Comparison of ENCODE assay signal across 8 cellular contexts in genomic region chr9:71909887-71910601, GRCh38. TPM values are rescaled to one million over a fixed set of nuclear protein-coding genes. Genes with fewer than 3 reads are reported as not detected.
DNase-seq lines count a peak whose midpoint lies in the region; ATAC-seq lines count a peak whose summit lies in the region.

No MANE protein-coding gene starts in this region.

- peak overlapping the region; percentile 90 to 96 (median 95) for H3K4me3 ChIP-seq in skeletal muscle tissue (ENCODE audit: low read length in 3 of 3)

- DNase-seq in AG20443 (ENCODE audit: low spot score) (peak; percentile 47), HuH-7.5 (ENCODE audit: low spot score) (peak; percentile 41), T-helper 2 cell (peak; percentile 3 to 42 (median 12)), caudate nucleus (lab: John Stamatoyannopoulos, UW) (peak in 55 of 61 donors; percentile 9 to 78 (median 51)), iPS-NIHi7 (ENCODE audit: extremely low spot score) (peak; percentile 62), HPDE6-E6E7 (ENCODE audit: extremely low spot score) (no peak)

- H3K4me1 ChIP-seq in skeletal muscle tissue (ENCODE audit: control insufficient read depth in 3 of 3, insufficient read depth in 3 of 3, low read length in 3 of 3): peaks cover 5 to 31% (median 11%) of the 10 kb centered on the region in 3 donors

- peak overlapping the region; percentile 89 to 93 (median 90) for H3K9ac ChIP-seq in skeletal muscle tissue (ENCODE audit: low read depth in 1 of 3, low read length in 3 of 3)

- no peaks in the 10 kb centered on the region for H3K9me3 ChIP-seq in skeletal muscle tissue (ENCODE audit: control insufficient read depth in 3 of 3, low read length in 3 of 3)

- H3K27ac ChIP-seq in caudate nucleus (ENCODE audit: low read depth, low read length) (peak overlapping the region; percentile 92), skeletal muscle tissue (ENCODE audit: low read depth, low read length) (peak overlapping the region; percentile 90)

- no peaks in the 10 kb centered on the region for H3K27me3 ChIP-seq in skeletal muscle tissue (ENCODE audit: control insufficient read depth in 3 of 3, insufficient read depth in 3 of 3, low read length in 3 of 3)

- ATAC-seq in GM19043 (IDR thresholded peaks at IDR 0.05; ENCODE audit: low read depth, unreplicated experiment): peak; percentile 0

- H3K36me3 ChIP-seq in skeletal muscle tissue (ENCODE audit: control insufficient read depth in 3 of 3, insufficient read depth in 3 of 3, low read length in 3 of 3): no peaks in the 10 kb centered on the region

RNA-seq across cellular contexts. Expression of gene ABHD17B, which starts 0.9 kb away (rescaled TPM):
- total RNA-seq in skeletal muscle tissue: 57.4 TPM

RNA-seq across cellular contexts. Expression of gene C9orf85, which starts 1.4 kb away (rescaled TPM):
- 18.3 TPM for total RNA-seq in skeletal muscle tissue
